Comparison of ENCODE assay signal across 21 cellular contexts in genomic region chr15:57502116-57502515, GRCh38.
DNase-seq lines count a peak whose midpoint lies in the region; ATAC-seq and TF ChIP-seq lines count a peak whose summit lies in the region.
"Had no signal": no experiment of that assay in that cellular context is flagged by ENCODE, and none has a peak within 500 bp of the region (broad histone marks: within the 10 kb centered on the region; RNA-seq: fewer than 3 reads in every experiment).

No MANE protein-coding gene starts in this region.

- ATAC-seq in left cardiac atrium (peak; percentile 12 to 35), Right ventricle myocardium inferior (no peak)

- peak overlapping the region; percentile 15 for H3K4me3 Mint-ChIP-seq in endothelial cell (ENCODE audit: unreplicated experiment)
- peak overlapping the region; percentile 1 to 5 (median 4) for H3K4me3 Mint-ChIP-seq in nephron
- H3K4me3 Mint-ChIP-seq in type B pancreatic cell: no peak overlapping the region
- H3K4me3 Mint-ChIP-seq: activated CD4-positive, alpha-beta T cell treated with anti-CD3 and anti-CD28 coated beads, Interleukin-2, amount 10 ng/mL, durations not matched to agents 24 days and 14 days; activated naive CD8-positive, alpha-beta T cell treated with anti-CD3 and anti-CD28 coated beads for 36 hours; CD8-positive, alpha-beta memory T cell had no signal

- peaks cover 90% of the 10 kb centered on the region for H3K4me1 Mint-ChIP-seq in endothelial cell (ENCODE audit: unreplicated experiment)
- peaks cover 49% of the 10 kb centered on the region for H3K4me1 Mint-ChIP-seq in nephron
- H3K4me1 Mint-ChIP-seq in type B pancreatic cell (ENCODE audit: unreplicated experiment): peaks cover 61% of the 10 kb centered on the region
- H3K4me1 Mint-ChIP-seq: activated CD4-positive, alpha-beta T cell treated with anti-CD3 and anti-CD28 coated beads, Interleukin-2, amount 10 ng/mL, durations not matched to agents 24 days and 14 days; activated naive CD8-positive, alpha-beta T cell treated with anti-CD3 and anti-CD28 coated beads for 36 hours; CD8-positive, alpha-beta memory T cell had no signal

- intact Hi-C loops in left cardiac atrium (cut with DNase I) (no loop called here), Right ventricle myocardium inferior (cut with DNase I) (no loop called here)

- peak overlapping the region; percentile 87 for H3K27ac Mint-ChIP-seq in endothelial cell (ENCODE audit: unreplicated experiment)
- H3K27ac Mint-ChIP-seq in nephron: peak overlapping the region; percentile 58 to 87 (median 68)
- peak overlapping the region; percentile 20 for H3K27ac Mint-ChIP-seq in type B pancreatic cell
- H3K27ac Mint-ChIP-seq: activated CD4-positive, alpha-beta T cell treated with anti-CD3 and anti-CD28 coated beads, Interleukin-2, amount 10 ng/mL, durations not matched to agents 24 days and 14 days; activated naive CD8-positive, alpha-beta T cell treated with anti-CD3 and anti-CD28 coated beads for 36 hours; CD8-positive, alpha-beta memory T cell had no signal

- no peak for DNase-seq in left cardiac atrium
- DNase-seq in Right ventricle myocardium inferior (ENCODE audit: missing footprints): no peak
- DNase-seq in endothelial cell (ENCODE audit: low spot score): peak; percentile 31
- DNase-seq in type B pancreatic cell (ENCODE audit: extremely low spot score, unreplicated experiment): no peak
- DNase-seq in HT-29 (ENCODE audit: low spot score): no peak
- DNase-seq in activated naive CD4-positive, alpha-beta T cell treated with Interleukin-2 at 50 U/mL for 16 hours: no peak
- no peak for DNase-seq in epidermal melanocyte (ENCODE audit: insufficient read length, low spot score)
- DNase-seq: activated CD4-positive, alpha-beta T cell treated with anti-CD3 and anti-CD28 coated beads, Interleukin-2, amount 10 ng/mL, durations not matched to agents 24 days and 14 days; activated naive CD8-positive, alpha-beta T cell treated with anti-CD3 and anti-CD28 coated beads for 36 hours; CD8-positive, alpha-beta memory T cell; DMS79 treated with DMSO at 0.1 percent for 48 hours; head of caudate nucleus; Kasumi-1; NCI-H1092; NCI-H2081 treated with DMSO at 0.1 percent for 48 hours; NCI-H510A; NK-92 treated with Interleukin-12 subunit alpha and Interleukin-12 subunit beta, amount 100 ng/mL, for 24 hours; SJCRH30; stimulated activated CD4-positive, alpha-beta T cell treated with anti-CD3 and anti-CD28 coated beads, Interleukin-4, amount 100 ng/mL, for 24 hours; stimulated activated naive CD4-positive, alpha-beta T cell treated with Interleukin-2 at 50 U/mL for 16 hours had no signal

- H3K9me3 Mint-ChIP-seq in endothelial cell (ENCODE audit: unreplicated experiment) (no peaks in the 10 kb centered on the region), nephron (no peaks in the 10 kb centered on the region), type B pancreatic cell (peaks cover 13% of the 10 kb centered on the region)
- H3K9me3 Mint-ChIP-seq: activated CD4-positive, alpha-beta T cell treated with anti-CD3 and anti-CD28 coated beads, Interleukin-2, amount 10 ng/mL, durations not matched to agents 24 days and 14 days; activated naive CD8-positive, alpha-beta T cell treated with anti-CD3 and anti-CD28 coated beads for 36 hours; CD8-positive, alpha-beta memory T cell had no signal

- peaks cover 15% of the 10 kb centered on the region for H3K27me3 Mint-ChIP-seq in endothelial cell (ENCODE audit: unreplicated experiment)
- no peaks in the 10 kb centered on the region for H3K27me3 Mint-ChIP-seq in nephron (ENCODE audit: low read depth)
- no peaks in the 10 kb centered on the region for H3K27me3 Mint-ChIP-seq in type B pancreatic cell
- H3K27me3 Mint-ChIP-seq: activated CD4-positive, alpha-beta T cell treated with anti-CD3 and anti-CD28 coated beads, Interleukin-2, amount 10 ng/mL, durations not matched to agents 24 days and 14 days; activated naive CD8-positive, alpha-beta T cell treated with anti-CD3 and anti-CD28 coated beads for 36 hours had no signal

- TF ChIP-seq CTCF in endothelial cell (IDR thresholded peaks at IDR 0.05; ENCODE audit: unreplicated experiment) (no peak), nephron (IDR thresholded peaks at IDR 0.05; ENCODE audit: unreplicated experiment in 3 of 3) (no peak), type B pancreatic cell (conservative IDR thresholded peaks at IDR 0.05) (no peak)

- H3K36me3 Mint-ChIP-seq in endothelial cell (ENCODE audit: low read depth, unreplicated experiment): peaks cover 56% of the 10 kb centered on the region
- no peaks in the 10 kb centered on the region for H3K36me3 Mint-ChIP-seq in nephron (ENCODE audit: low read depth)
- H3K36me3 Mint-ChIP-seq in type B pancreatic cell: peaks cover 4% of the 10 kb centered on the region
- H3K36me3 Mint-ChIP-seq: activated naive CD8-positive, alpha-beta T cell treated with anti-CD3 and anti-CD28 coated beads for 36 hours; CD8-positive, alpha-beta memory T cell had no signal

Comparison
In these comparisons a context has a peak if more than half of its experiments do, and no peak if none do; other contexts are left out.
1. H3K27ac Mint-ChIP-seq: peak in every context shown above with its lines; median percentile 87 in endothelial cell; 68 in nephron; 20 in type B pancreatic cell.